ENCODE assay signal across 20 cellular contexts in the genomic region with DNA sequence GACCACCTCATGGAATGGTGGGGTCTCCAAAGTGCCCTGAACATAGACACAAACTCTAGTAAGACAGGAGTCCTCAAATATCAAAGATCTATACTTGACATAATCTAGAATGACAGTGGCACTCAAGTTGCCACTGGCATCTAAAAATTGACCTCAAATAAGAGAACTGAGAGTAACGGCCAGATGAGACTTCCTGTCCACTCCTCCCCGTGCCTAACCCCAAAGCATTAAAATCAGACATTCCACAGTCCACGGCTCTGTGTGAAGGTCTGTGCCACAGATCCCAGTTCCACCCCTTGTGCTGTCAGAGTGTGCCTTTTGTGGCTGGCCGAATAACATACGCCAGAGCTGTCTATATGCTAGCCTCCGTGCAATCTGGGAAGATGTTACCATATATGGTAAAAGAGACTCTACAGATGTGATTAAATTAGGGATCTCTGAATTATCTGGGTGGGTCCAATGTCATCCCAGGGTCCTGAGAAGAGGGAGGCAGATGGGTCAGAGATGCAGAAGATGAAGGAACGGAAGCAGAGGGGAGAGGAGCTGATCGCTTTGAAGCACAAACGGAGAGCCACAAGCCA. TPM values are rescaled to one million over a fixed set of nuclear protein-coding genes. Genes with fewer than 3 reads are reported as not detected.
DNase-seq lines count a peak whose midpoint lies in the region; ATAC-seq, FAIRE-seq and TF ChIP-seq lines count a peak whose summit lies in the region.
"Had no signal": no experiment of that assay in that cellular context is flagged by ENCODE, and none has a peak within 500 bp of the region (broad histone marks: within the 10 kb centered on the region; RNA-seq: fewer than 3 reads in every experiment).

No MANE protein-coding gene starts in this region.

- H3K4me3 ChIP-seq in OCI-LY7 (ENCODE audit: low read depth, low read length, poor library complexity, severe bottlenecking) (peak overlapping the region; percentile 39), right lobe of liver (no peak overlapping the region), A673 (ENCODE audit: low read depth, low read length, poor library complexity, severe bottlenecking) (no peak overlapping the region)
- H3K4me3 ChIP-seq: HAP-1, smooth muscle cell, upper lobe of left lung had no signal

- intact Hi-C loops in activated naive CD4-positive, alpha-beta T cell treated with anti-CD3 and anti-CD28 coated beads for 36 hours (cut with micrococcal nuclease): no loop called here
- intact Hi-C loops in OCI-LY7 (cut with micrococcal nuclease; ENCODE audit: unreplicated experiment) (loop anchor here (2.0 kb wide), 1 partner anchor 33 kb away; no protein-coding TSS in a partner anchor), right lobe of liver (cut with DNase I) (no loop called here), A673 (cut with micrococcal nuclease; ENCODE audit: unreplicated experiment) (no loop called here)

- no TSS peak for BruUV-seq in OCI-LY7 (replicated peaks; lab: Mats Ljungman, UMichigan)
- no TSS peak for BruUV-seq in A673 (replicated peaks; lab: Mats Ljungman, UMichigan)

- FAIRE-seq in urothelium cell line (lab: Jason Lieb, UNC): no peak
- FAIRE-seq: endometrium, TTC549 had no signal

- peaks cover 17% of the 10 kb centered on the region for H3K36me3 Mint-ChIP-seq in activated naive CD4-positive, alpha-beta T cell treated with anti-CD3 and anti-CD28 coated beads, Interleukin-2, amount 50 U/mL, for 24 hours
- H3K36me3 Mint-ChIP-seq in activated naive CD4-positive, alpha-beta T cell treated with anti-CD3 and anti-CD28 coated beads for 36 hours (ENCODE audit: low read depth): peaks cover 37% of the 10 kb centered on the region

- TF ChIP-seq CTCF in OCI-LY7 (conservative IDR thresholded peaks at IDR 0.05; ENCODE audit: low read length) (no peak), right lobe of liver (IDR thresholded peaks at IDR 0.05) (no peak), A673 (conservative IDR thresholded peaks at IDR 0.05; ENCODE audit: low read depth, low read length) (no peak)

- H3K27me3 Mint-ChIP-seq in activated naive CD4-positive, alpha-beta T cell treated with anti-CD3 and anti-CD28 coated beads, Interleukin-2, amount 50 U/mL, for 24 hours: no peaks in the 10 kb centered on the region
- H3K27me3 Mint-ChIP-seq in activated naive CD4-positive, alpha-beta T cell treated with anti-CD3 and anti-CD28 coated beads for 36 hours (ENCODE audit: low read depth): no peaks in the 10 kb centered on the region

- WGBS in right lobe of liver (ENCODE audit: insufficient coverage, low coverage, low lambda C conversion rate, missing lambda C conversion rate): 84% methylated on average over 7 of the region's 9 CpGs

- no peak for DNase-seq in activated naive CD4-positive, alpha-beta T cell treated with anti-CD3 and anti-CD28 coated beads for 36 hours
- DNase-seq in OCI-LY7 (ENCODE audit: low spot score): peak; percentile 71
- peak; percentile 40 for DNase-seq in iris pigment epithelial cell (ENCODE audit: low read depth)
- peak; percentile 22 for DNase-seq in urothelium cell line (ENCODE audit: low spot score)
- no peak for DNase-seq in right lobe of liver
- no peak for DNase-seq in A673 (ENCODE audit: low spot score)
- DNase-seq: activated CD4-positive, alpha-beta T cell treated with anti-CD3 and anti-CD28 coated beads, Interleukin-2, amount 50 U/mL, for 4 hours; activated T-cell treated with anti-CD3 and anti-CD28 coated beads, Interleukin-2, amount 50 U/mL, for 48 hours; amniotic stem cell; NCI-H1436 treated with DMSO at 0.1 percent for 48 hours; upper lobe of left lung had no signal

- H3K4me1 ChIP-seq in OCI-LY7 (ENCODE audit: insufficient read depth, low read length, poor library complexity, severe bottlenecking) (peaks cover 36% of the 10 kb centered on the region), right lobe of liver (no peaks in the 10 kb centered on the region), A673 (ENCODE audit: insufficient read depth, low read length, poor library complexity, severe bottlenecking) (peaks cover under 1% of the 10 kb centered on the region)
- H3K4me1 ChIP-seq: HAP-1 had no signal

- H2AFZ ChIP-seq in OCI-LY7 (ENCODE audit: low read length): no peak overlapping the region; the same call in 1 of the 2 replicates

- POLR2A ChIA-PET in OCI-LY7 (lab: Charles Lee): interaction anchor here (0.6 to 3.0 kb wide), 6 partner anchors 9 to 56 kb away, joined by 3 to 9 read pairs (median 4); no protein-coding TSS in a partner anchor
- POLR2A ChIA-PET in A673 (lab: Charles Lee; ENCODE audit: low non-redundant PET): no interaction called here

- no peaks in the 10 kb centered on the region for H3K9me3 Mint-ChIP-seq in activated naive CD4-positive, alpha-beta T cell treated with anti-CD3 and anti-CD28 coated beads, Interleukin-2, amount 50 U/mL, for 24 hours
- no peaks in the 10 kb centered on the region for H3K9me3 Mint-ChIP-seq in activated naive CD4-positive, alpha-beta T cell treated with anti-CD3 and anti-CD28 coated beads for 36 hours

- H3K27ac Mint-ChIP-seq in activated naive CD4-positive, alpha-beta T cell treated with anti-CD3 and anti-CD28 coated beads, Interleukin-2, amount 50 U/mL, for 24 hours: peak overlapping the region; percentile 26
- H3K27ac Mint-ChIP-seq in activated naive CD4-positive, alpha-beta T cell treated with anti-CD3 and anti-CD28 coated beads for 36 hours: no peak overlapping the region

- peaks cover 3% of the 10 kb centered on the region; the same call in 1 of the 2 replicates for H3K79me2 ChIP-seq in OCI-LY7 (ENCODE audit: insufficient read depth, low read depth, low read length)

- ATAC-seq in HG02588 (IDR thresholded peaks at IDR 0.05; ENCODE audit: unreplicated experiment) (no peak), right lobe of liver (no peak)
- ATAC-seq: left lobe of liver had no signal

- H3K4me1 Mint-ChIP-seq in activated naive CD4-positive, alpha-beta T cell treated with anti-CD3 and anti-CD28 coated beads, Interleukin-2, amount 50 U/mL, for 24 hours: peaks cover 25% of the 10 kb centered on the region
- peaks cover 14% of the 10 kb centered on the region for H3K4me1 Mint-ChIP-seq in activated naive CD4-positive, alpha-beta T cell treated with anti-CD3 and anti-CD28 coated beads for 36 hours (ENCODE audit: low read depth)

- no peak overlapping the region for H3K4me3 Mint-ChIP-seq in activated naive CD4-positive, alpha-beta T cell treated with anti-CD3 and anti-CD28 coated beads, Interleukin-2, amount 50 U/mL, for 24 hours
- H3K4me3 Mint-ChIP-seq in activated naive CD4-positive, alpha-beta T cell treated with anti-CD3 and anti-CD28 coated beads for 36 hours: no peak overlapping the region

- TF ChIP-seq POLR2A in right lobe of liver (IDR thresholded peaks at IDR 0.05): no peak

- H4K20me1 ChIP-seq in OCI-LY7 (ENCODE audit: insufficient read depth, low read length): no peaks in the 10 kb centered on the region

- H3K27ac ChIP-seq in OCI-LY7 (ENCODE audit: low read depth, low read length, poor library complexity, severe bottlenecking) (peak overlapping the region; percentile 73), right lobe of liver (no peak overlapping the region), A673 (ENCODE audit: low read depth, low read length, poor library complexity, severe bottlenecking) (no peak overlapping the region)
- H3K27ac ChIP-seq: upper lobe of left lung had no signal

- H3K36me3 ChIP-seq in OCI-LY7 (ENCODE audit: insufficient read depth, low read length): peaks cover 95% of the 10 kb centered on the region
- H3K36me3 ChIP-seq in right lobe of liver: peaks cover 0 to 91% (median 50%) of the 10 kb centered on the region in 4 donors
- H3K36me3 ChIP-seq in A673 (ENCODE audit: insufficient read depth, low read length, poor library complexity, severe bottlenecking): peaks cover 75% of the 10 kb centered on the region

- H3K27me3 ChIP-seq in right lobe of liver (no peaks in the 10 kb centered on the region), A673 (replicated peaks; ENCODE audit: insufficient read depth, low read depth, low read length, poor library complexity) (no peaks in the 10 kb centered on the region)
- H3K27me3 ChIP-seq: upper lobe of left lung had no signal

- H3K9me2 ChIP-seq in OCI-LY7 (ENCODE audit: insufficient read depth, low read length): no peaks in the 10 kb centered on the region

- peak overlapping the region; percentile 72 for H3K4me2 ChIP-seq in OCI-LY7 (ENCODE audit: low read length)
- H3K4me2 ChIP-seq: smooth muscle cell had no signal

- H3K9me3 ChIP-seq in OCI-LY7 (ENCODE audit: low read length) (no peaks in the 10 kb centered on the region), right lobe of liver (no peaks in the 10 kb centered on the region), A673 (ENCODE audit: low read depth, low read length, poor library complexity, severe bottlenecking) (no peaks in the 10 kb centered on the region)
- H3K9me3 ChIP-seq: HAP-1, upper lobe of left lung had no signal

- CTCF ChIA-PET in activated naive CD4-positive, alpha-beta T cell treated with anti-CD3 and anti-CD28 coated beads for 36 hours (lab: Charles Lee): interaction anchor here (0.6 kb wide), 1 partner anchor 1053 kb away, joined by 3 read pairs; no protein-coding TSS in a partner anchor
- CTCF ChIA-PET in OCI-LY7 (lab: Charles Lee; ENCODE audit: unreplicated experiment): no interaction called here
- CTCF ChIA-PET in A673 (lab: Charles Lee): interaction anchor here (0.7 kb wide), 1 partner anchor 63 kb away, joined by 3 read pairs; no protein-coding TSS in a partner anchor

RNA-seq across cellular contexts. Expression of gene EVPL, which starts 21.0 kb away (rescaled TPM):
- total RNA-seq in activated naive CD4-positive, alpha-beta T cell treated with anti-CD3 and anti-CD28 coated beads for 36 hours: under 1 TPM in 1 of 2 experiments, not detected in 1; 0.14 TPM
- total RNA-seq in OCI-LY7 (2014; rRNA removed; shearing (Covaris generic)): 5.6 and 9.9 TPM in 2 replicates
- 5.1 and 6.9 TPM in 2 replicates for total RNA-seq in OCI-LY7 (2022)
- under 1 TPM in 1 of 6 experiments, not detected in 5; 0.62 TPM for total RNA-seq in right lobe of liver
- total RNA-seq in A673 (2021): 0.15 and 0.21 TPM in 2 replicates
- total RNA-seq: LHCN-M2 had no signal

RNA-seq across cellular contexts. Expression of gene SRP68, which starts 24.2 kb away (rescaled TPM):
- total RNA-seq in activated naive CD4-positive, alpha-beta T cell treated with anti-CD3 and anti-CD28 coated beads for 36 hours: 100 to 1,000 TPM; 127 to 131 TPM
- total RNA-seq in OCI-LY7 (2014; rRNA removed; shearing (Covaris generic)): 53.5 and 54.0 TPM in 2 replicates
- total RNA-seq in OCI-LY7 (2022): 199 and 200 TPM in 2 replicates
- total RNA-seq in right lobe of liver: 10 to 100 TPM; 31.0 to 37.0 (median 35.1) TPM
- total RNA-seq in A673 (2021): 96.4 and 101 TPM in 2 replicates

RNA-seq across cellular contexts. Expression of gene GALR2, which starts 26.5 kb away (rescaled TPM):
- total RNA-seq in activated naive CD4-positive, alpha-beta T cell treated with anti-CD3 and anti-CD28 coated beads for 36 hours: 1 to 10 TPM; 3.3 to 3.6 TPM
- not detected in 2 replicates for total RNA-seq in OCI-LY7 (2014; rRNA removed; shearing (Covaris generic))
- total RNA-seq in OCI-LY7 (2022): 0.63 TPM in 1 of 2 replicates, not detected in the other
- total RNA-seq in right lobe of liver: under 1 TPM in 1 of 6 experiments, not detected in 5; 0.18 TPM
- not detected in 2 replicates for total RNA-seq in A673 (2021)
- total RNA-seq: left lobe of liver, LHCN-M2, smooth muscle cell had no signal

RNA-seq across cellular contexts. Expression of gene ZACN, which starts 30.9 kb away (rescaled TPM):
- total RNA-seq in activated naive CD4-positive, alpha-beta T cell treated with anti-CD3 and anti-CD28 coated beads for 36 hours: 1 to 10 TPM; 6.4 to 6.5 TPM
- 0.76 TPM in 1 of 2 replicates, not detected in the other for total RNA-seq in OCI-LY7 (2014; rRNA removed; shearing (Covaris generic))
- total RNA-seq in OCI-LY7 (2022) (0.33 and 1.2 TPM in 2 replicates), right lobe of liver (not detected), A673 (2021) (not detected in 2 replicates)
- total RNA-seq: G401, left lobe of liver, LHCN-M2, smooth muscle cell, upper lobe of left lung had no signal

RNA-seq across cellular contexts. Expression of gene CDK3, which starts 47.5 kb away (rescaled TPM):
- total RNA-seq in activated naive CD4-positive, alpha-beta T cell treated with anti-CD3 and anti-CD28 coated beads for 36 hours: 1 to 10 TPM; 3.1 to 5.0 TPM
- 7.3 and 15.9 TPM in 2 replicates for total RNA-seq in OCI-LY7 (2014; rRNA removed; shearing (Covaris generic))
- total RNA-seq in OCI-LY7 (2022) (12.8 and 17.2 TPM in 2 replicates), right lobe of liver (10 to 100 TPM in 1 of 6 experiments, 1 to 10 TPM in 5; 2.2 to 11.0 (median 3.1) TPM), A673 (2021) (8.5 and 10.0 TPM in 2 replicates)

Comparison
In these comparisons a context has a peak if more than half of its experiments do, and no peak if none do; other contexts are left out.
1. DNase-seq: peak in OCI-LY7 (single experiment), iris pigment epithelial cell (single experiment) and urothelium cell line (single experiment); none in activated naive CD4-positive, alpha-beta T cell treated with anti-CD3 and anti-CD28 coated beads for 36 hours (single experiment), right lobe of liver (0 of 3) and A673 (single experiment).